ENCODE assay signal across 21 cellular contexts in the genomic region with DNA sequence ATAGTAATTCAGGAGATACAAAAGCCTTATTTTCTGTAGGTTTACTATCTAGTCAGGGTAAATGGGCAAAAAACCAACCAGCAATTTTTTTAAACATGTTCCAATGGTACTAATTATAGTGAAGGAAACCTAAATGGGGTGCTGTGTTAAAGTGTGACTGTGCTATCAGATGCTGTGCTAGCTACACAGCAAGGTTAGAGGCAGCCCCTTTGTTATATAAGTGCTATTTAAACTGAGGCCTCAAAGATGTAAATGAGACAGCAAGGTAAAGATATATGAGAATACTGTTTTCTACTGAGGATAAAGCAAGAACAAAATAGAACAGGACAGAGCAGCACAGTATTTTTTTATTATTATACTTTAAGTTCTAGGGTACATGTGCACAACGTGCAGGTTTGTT.
A peak's percentile ranks its signal among the peaks of the same experiment; 100 is the strongest.
DNase-seq lines count a peak whose midpoint lies in the region; ATAC-seq and TF ChIP-seq lines count a peak whose summit lies in the region.
"Had no signal": no experiment of that assay in that cellular context is flagged by ENCODE, and none has a peak within 500 bp of the region (broad histone marks: within the 10 kb centered on the region; RNA-seq: fewer than 3 reads in every experiment).

No MANE protein-coding gene starts in this region.

- H3K9me2 ChIP-seq in GM23338 (ENCODE audit: insufficient read depth), result no peaks in the 10 kb centered on the region

- H2AFZ ChIP-seq in DND-41 (ENCODE audit: low read depth, low read length) (peak overlapping the region; percentile 42; the same call in 1 of the 2 replicates), GM23338 (no peak overlapping the region)

- H3K36me3 ChIP-seq in DND-41 (ENCODE audit: insufficient read depth, low read length), result no peaks in the 10 kb centered on the region
- no peaks in the 10 kb centered on the region for H3K36me3 ChIP-seq in GM23338 (ENCODE audit: insufficient read depth)
- H3K36me3 ChIP-seq in naive thymus-derived CD4-positive, alpha-beta T cell (ENCODE audit: control insufficient read depth in 2 of 3, insufficient read depth in 3 of 3, low read length in 3 of 3), result no peaks in the 10 kb centered on the region
- H3K36me3 ChIP-seq: BE2C, BLaER1 had no signal

- no peaks in the 10 kb centered on the region for H3K27me3 ChIP-seq in DND-41 (ENCODE audit: insufficient read depth, low read length, poor library complexity)
- no peaks in the 10 kb centered on the region for H3K27me3 ChIP-seq in GM23338 (ENCODE audit: insufficient read depth)
- H3K27me3 ChIP-seq in naive thymus-derived CD4-positive, alpha-beta T cell (ENCODE audit: control insufficient read depth in 2 of 2, insufficient read depth in 2 of 2, low read length in 2 of 2), result no peaks in the 10 kb centered on the region
- H3K27me3 ChIP-seq: BE2C, BLaER1 had no signal

- no peak overlapping the region for H3K4me3 Mint-ChIP-seq in GM23338
- H3K4me3 Mint-ChIP-seq in WTC11, result no peak overlapping the region
- H3K4me3 Mint-ChIP-seq in naive thymus-derived CD4-positive, alpha-beta T cell, result no peak overlapping the region
- H3K4me3 Mint-ChIP-seq: CD14-positive monocyte; CD4-positive, alpha-beta memory T cell; CD4-positive, CD25-positive, alpha-beta regulatory T cell; CD8-positive, alpha-beta memory T cell had no signal

- H3K36me3 Mint-ChIP-seq in GM23338 (ENCODE audit: low read depth) (no peaks in the 10 kb centered on the region), WTC11 (no peaks in the 10 kb centered on the region)
- H3K36me3 Mint-ChIP-seq in naive thymus-derived CD4-positive, alpha-beta T cell, result no peaks in the 10 kb centered on the region
- H3K36me3 Mint-ChIP-seq: CD14-positive monocyte; CD4-positive, alpha-beta memory T cell; CD4-positive, CD25-positive, alpha-beta regulatory T cell had no signal

- H3K4me2 ChIP-seq in DND-41 (ENCODE audit: insufficient read depth, low read length) (no peak overlapping the region), GM23338 (0 out of 2 replicates have a peak overlapping the region, but pooled peaks have one; percentile 18)
- H3K4me2 ChIP-seq: BLaER1 had no signal

- no peaks in the 10 kb centered on the region for H3K9me3 ChIP-seq in DND-41 (ENCODE audit: insufficient read depth, low read length, severe bottlenecking)
- H3K9me3 ChIP-seq in naive thymus-derived CD4-positive, alpha-beta T cell (ENCODE audit: control insufficient read depth in 2 of 3, low read length in 3 of 3), result no peaks in the 10 kb centered on the region
- H3K9me3 ChIP-seq: BE2C, BLaER1 had no signal

- H3K4me3 ChIP-seq in DND-41 (ENCODE audit: low read depth in 1 of 2, low read length in 2 of 2) (no peak overlapping the region), GM23338 (no peak overlapping the region)
- H3K4me3 ChIP-seq in naive thymus-derived CD4-positive, alpha-beta T cell (ENCODE audit: low read length), result no peak overlapping the region
- H3K4me3 ChIP-seq: BLaER1 had no signal

- POLR2A ChIA-PET in WTC11 (lab: Charles Lee), result no interaction called here
- POLR2A ChIA-PET in naive thymus-derived CD4-positive, alpha-beta T cell (lab: Charles Lee), result no interaction called here

- no peaks in the 10 kb centered on the region for H3K27me3 Mint-ChIP-seq in GM23338 (ENCODE audit: insufficient read depth, low read depth, poor library complexity)
- no peaks in the 10 kb centered on the region for H3K27me3 Mint-ChIP-seq in WTC11 (ENCODE audit: low read depth)
- H3K27me3 Mint-ChIP-seq in naive thymus-derived CD4-positive, alpha-beta T cell, result no peaks in the 10 kb centered on the region
- H3K27me3 Mint-ChIP-seq: CD4-positive, alpha-beta memory T cell; CD4-positive, CD25-positive, alpha-beta regulatory T cell; CD8-positive, alpha-beta memory T cell had no signal

- DNase-seq in DND-41 (no peak), GM23338 (ENCODE audit: low spot score) (peak; percentile 45), WTC11 (ENCODE audit: low spot score) (no peak)
- no peak for DNase-seq in naive thymus-derived CD4-positive, alpha-beta T cell
- DNase-seq: 8988T; ACHN; BE2C; C1 segment of cervical spinal cord; CD4-positive, alpha-beta memory T cell; CD4-positive, CD25-positive, alpha-beta regulatory T cell; CD8-positive, alpha-beta memory T cell; COR-L47; DMS 273 treated with DMSO at 0.1 percent for 48 hours; DMS153; DMS53; DMS79; GF-D8 had no signal

- H3K9ac ChIP-seq in DND-41 (ENCODE audit: low read depth, low read length), result no peak overlapping the region
- H3K9ac ChIP-seq: BLaER1 had no signal

- H3K79me2 ChIP-seq in DND-41 (ENCODE audit: insufficient read depth, low read length), result no peaks in the 10 kb centered on the region
- no peaks in the 10 kb centered on the region for H3K79me2 ChIP-seq in GM23338 (replicated peaks; ENCODE audit: insufficient read depth)

- peak overlapping the region; percentile 19; the same call in 1 of the 2 replicates for H3K27ac ChIP-seq in DND-41 (ENCODE audit: low read length)
- H3K27ac ChIP-seq in GM23338 (ENCODE audit: low read depth), result no peak overlapping the region
- H3K27ac ChIP-seq in naive thymus-derived CD4-positive, alpha-beta T cell (ENCODE audit: low read depth, low read length), result no peak overlapping the region
- H3K27ac ChIP-seq: BLaER1 had no signal

- peaks cover 8% of the 10 kb centered on the region for H3K4me1 ChIP-seq in DND-41 (ENCODE audit: insufficient read depth, low read length)
- peaks cover 16% of the 10 kb centered on the region for H3K4me1 ChIP-seq in GM23338 (ENCODE audit: insufficient read depth)
- H3K4me1 ChIP-seq in naive thymus-derived CD4-positive, alpha-beta T cell (ENCODE audit: control insufficient read depth in 2 of 2, insufficient read depth in 2 of 2, low read length in 2 of 2), result no peaks in the 10 kb centered on the region
- H3K4me1 ChIP-seq: BE2C, BLaER1 had no signal

- intact Hi-C loops in naive thymus-derived CD4-positive, alpha-beta T cell (cut with micrococcal nuclease), result no loop called here

- H3K9me3 Mint-ChIP-seq in GM23338 (no peaks in the 10 kb centered on the region), WTC11 (peaks cover under 1% of the 10 kb centered on the region; the same call in 1 of the 2 replicates)
- H3K9me3 Mint-ChIP-seq in naive thymus-derived CD4-positive, alpha-beta T cell, result peaks cover 0 to 4% (median 1%) of the 10 kb centered on the region in 11 donors

- H4K20me1 ChIP-seq in DND-41 (ENCODE audit: insufficient read depth, low read length), result no peaks in the 10 kb centered on the region
- H4K20me1 ChIP-seq in GM23338 (replicated peaks; ENCODE audit: insufficient read depth), result no peaks in the 10 kb centered on the region
- H4K20me1 ChIP-seq: BLaER1 had no signal

- ATAC-seq in DND-41 (ENCODE audit: insufficient read depth, low read depth) (no peak), GM23338 (peak; percentile 86), WTC11 (peak; percentile 94), GM18873 (IDR thresholded peaks at IDR 0.05; ENCODE audit: low FRiP score, unreplicated experiment) (no peak), GM18498 (IDR thresholded peaks at IDR 0.05; ENCODE audit: unreplicated experiment) (no peak)
- ATAC-seq in naive thymus-derived CD4-positive, alpha-beta T cell, result no peak

- CTCF ChIA-PET in WTC11 (lab: Charles Lee), result no interaction called here
- CTCF ChIA-PET in naive thymus-derived CD4-positive, alpha-beta T cell (lab: Charles Lee), result no interaction called here

- H3K27ac Mint-ChIP-seq in GM23338 (no peak overlapping the region), WTC11 (no peak overlapping the region)
- no peak overlapping the region for H3K27ac Mint-ChIP-seq in naive thymus-derived CD4-positive, alpha-beta T cell
- H3K27ac Mint-ChIP-seq: CD14-positive monocyte; CD4-positive, alpha-beta memory T cell; CD4-positive, CD25-positive, alpha-beta regulatory T cell; CD8-positive, alpha-beta memory T cell had no signal

- H3K4me1 Mint-ChIP-seq in GM23338 (peaks cover 9% of the 10 kb centered on the region), WTC11 (peaks cover 14% of the 10 kb centered on the region)
- peaks cover 0 to 2% (median 0%) of the 10 kb centered on the region in 7 donors for H3K4me1 Mint-ChIP-seq in naive thymus-derived CD4-positive, alpha-beta T cell
- H3K4me1 Mint-ChIP-seq: CD14-positive monocyte; CD4-positive, alpha-beta memory T cell; CD4-positive, CD25-positive, alpha-beta regulatory T cell; CD8-positive, alpha-beta memory T cell had no signal

- no peak for TF ChIP-seq CTCF in DND-41 (IDR thresholded peaks at IDR 0.05; ENCODE audit: borderline replicate concordance, extremely low read depth, low read length, poor library complexity, severe bottlenecking)
- no peak for TF ChIP-seq CTCF in GM23338 (conservative IDR thresholded peaks at IDR 0.05; ENCODE audit: low read depth in 2 of 2)
- no peak for TF ChIP-seq CTCF in WTC11 (IDR thresholded peaks at IDR 0.05)

- no peaks in the 10 kb centered on the region for H3F3A ChIP-seq in GM23338 (replicated peaks; ENCODE audit: low read depth)

TF ChIP-seq in GM23338, 12 proteins besides CTCF, POLR2A, EP300 and RAD21:
- TF ChIP-seq STAT1 (IDR thresholded peaks at IDR 0.05; ENCODE audit: unreplicated experiment) (no peak), NANOG (IDR thresholded peaks at IDR 0.05; ENCODE audit: borderline replicate concordance) (peak; percentile 29; the same call in 1 of the 2 replicates), POLR2AphosphoS5 (IDR thresholded peaks at IDR 0.05; ENCODE audit: low read depth) (no peak)

TF ChIP-seq in WTC11, 78 proteins besides CTCF, POLR2A, EP300 and RAD21:
- TF ChIP-seq TEAD4 (CRISPR knock-in tag; IDR thresholded peaks at IDR 0.05) (no peak), GRHL2 (CRISPR knock-in tag; IDR thresholded peaks at IDR 0.05; ENCODE audit: insufficient replicate concordance, severe bottlenecking) (no peak)

Comparison
In these comparisons a context has a peak if more than half of its experiments do, and no peak if none do; other contexts are left out.
1. ATAC-seq: peak in GM23338 (single experiment) and WTC11 (single experiment); none in DND-41 (single experiment), GM18873 (single experiment), naive thymus-derived CD4-positive, alpha-beta T cell (single experiment) and GM18498 (single experiment).